In genomic region chr1:59296358-59297256, GRCh38 we compare ENCODE assay signal across 8 cellular contexts. TPM values are rescaled to one million over a fixed set of nuclear protein-coding genes. Genes with fewer than 3 reads are reported as not detected.
A peak's percentile ranks its signal among the peaks of the same experiment; 100 is the strongest.
DNase-seq lines count a peak whose midpoint lies in the region; ATAC-seq lines count a peak whose summit lies in the region.

Gene FGGY (plus strand): TSS chr1:59297094. CDS start chr1:59321550, 24,456 bp downstream.

- H3K27ac ChIP-seq in mesenchymal stem cell (ENCODE audit: low read length, poor library complexity, severe bottlenecking), result peak within 1 kb of the TSS; percentile 95

- H3K23ac ChIP-seq in mesenchymal stem cell (ENCODE audit: low read length in 2 of 2), result peak within 1 kb of the TSS in 1 of 2 experiments; percentile 99

- H4K91ac ChIP-seq in mesenchymal stem cell (ENCODE audit: low read length), result peak within 1 kb of the TSS; percentile 61

- H3K4me3 Mint-ChIP-seq in effector memory CD8-positive, alpha-beta T cell, result peak within 1 kb of the TSS; percentile 88 to 95

- peak within 1 kb of the TSS; percentile 69 for H2BK120ac ChIP-seq in mesenchymal stem cell (ENCODE audit: low read depth, low read length)

- peak within 1 kb of the TSS; percentile 63 to 82 for H3K4me3 ChIP-seq in mesenchymal stem cell (ENCODE audit: insufficient read depth in 1 of 2, low read depth in 1 of 2, low read length in 2 of 2)

- H2AFZ ChIP-seq in mesenchymal stem cell (ENCODE audit: low read depth, low read length), result peak within 1 kb of the TSS; percentile 83

- no peak within 1 kb of the TSS for H2BK15ac ChIP-seq in mesenchymal stem cell (ENCODE audit: low read depth, poor library complexity, severe bottlenecking)

- H3K9me3 ChIP-seq in mesenchymal stem cell (ENCODE audit: control insufficient read depth, low read length), result no peaks in the 10 kb centered on the region

- H3K79me1 ChIP-seq in mesenchymal stem cell (replicated peaks; ENCODE audit: low read length, poor library complexity, severe bottlenecking), result peaks cover 8% of the 10 kb centered on the region

- H3K27ac Mint-ChIP-seq in effector memory CD8-positive, alpha-beta T cell, result peak within 1 kb of the TSS; percentile 95 to 96

- peaks cover 33 to 35% of the 10 kb centered on the region in 2 donors for H3K4me1 Mint-ChIP-seq in effector memory CD8-positive, alpha-beta T cell (ENCODE audit: low read depth in 2 of 2)

- peak within 1 kb of the TSS; percentile 91 to 97 for H3K18ac ChIP-seq in mesenchymal stem cell (ENCODE audit: low read depth in 1 of 2, low read length in 2 of 2)

- peak within 1 kb of the TSS in 1 of 2 experiments; percentile 94 for H3K14ac ChIP-seq in mesenchymal stem cell (ENCODE audit: low read length in 2 of 2)

- ATAC-seq in GM21360 (IDR thresholded peaks at IDR 0.05; ENCODE audit: unreplicated experiment), result peak; percentile 94
- ATAC-seq in effector memory CD8-positive, alpha-beta T cell (replicated peaks), result peak; percentile 90

- H3K27me3 Mint-ChIP-seq in effector memory CD8-positive, alpha-beta T cell, result no peaks in the 10 kb centered on the region

- H3K27me3 ChIP-seq in mesenchymal stem cell (ENCODE audit: control insufficient read depth in 1 of 2, insufficient read depth in 1 of 2, low read length in 2 of 2), result no peaks in the 10 kb centered on the region

- under 1% methylated on average over 52 of the region's 78 CpGs for WGBS in mesenchymal stem cell

- no peaks in the 10 kb centered on the region for H3K9me3 Mint-ChIP-seq in effector memory CD8-positive, alpha-beta T cell

- DNase-seq in COLO829 (ENCODE audit: low spot score) (peak; percentile 92), HT-29 (ENCODE audit: low spot score) (peak; percentile 96), NOMO-1 treated with DMSO at 0.1 percent for 48 hours (lab: John Stamatoyannopoulos, UW; ENCODE audit: unreplicated experiment) (peak; percentile 98), mesenchymal stem cell (peak; percentile 99)
- peak; percentile 63 to 77 (median 66) for DNase-seq in activated CD8-positive, alpha-beta memory T cell treated with anti-CD3 and anti-CD28 coated beads for 48 hours (ENCODE audit: low read depth in 2 of 3, low spot score in 2 of 3)
- DNase-seq in effector memory CD8-positive, alpha-beta T cell, result peak; percentile 83 to 84 (median 83)
- DNase-seq in stimulated activated CD8-positive, alpha-beta memory T cell treated with anti-CD3 and anti-CD28 coated beads, Interleukin-12 subunit alpha, Interleukin-12 subunit beta, amount 100 ng/mL, for 24 hours (ENCODE audit: extremely low read depth), result peak; percentile 66

- H2BK5ac ChIP-seq in mesenchymal stem cell (ENCODE audit: low read depth, low read length, poor library complexity, severe bottlenecking), result peak within 1 kb of the TSS; percentile 93

- peak within 1 kb of the TSS; percentile 62 for H3K4me2 ChIP-seq in mesenchymal stem cell (ENCODE audit: low read length, poor library complexity, severe bottlenecking)

- H4K8ac ChIP-seq in mesenchymal stem cell (ENCODE audit: low read length), result peak within 1 kb of the TSS; percentile 82

- H3K36me3 Mint-ChIP-seq in effector memory CD8-positive, alpha-beta T cell (ENCODE audit: insufficient read depth), result no peaks in the 10 kb centered on the region

- peak within 1 kb of the TSS; percentile 29 to 42 for H2BK12ac ChIP-seq in mesenchymal stem cell (ENCODE audit: low read length in 2 of 2)

- H3K36me3 ChIP-seq in mesenchymal stem cell (ENCODE audit: control insufficient read depth in 1 of 2, insufficient read depth in 2 of 2, low read depth in 1 of 2, low read length in 2 of 2), result no peaks in the 10 kb centered on the region

- peak within 1 kb of the TSS; percentile 86 to 98 for H3K4ac ChIP-seq in mesenchymal stem cell (ENCODE audit: low read depth in 1 of 2, low read length in 2 of 2)

- peaks cover 3% of the 10 kb centered on the region for H3K4me1 ChIP-seq in mesenchymal stem cell (ENCODE audit: control insufficient read depth, insufficient read depth, low read depth, low read length)

- peak within 1 kb of the TSS; percentile 96 for H3K9ac ChIP-seq in mesenchymal stem cell (ENCODE audit: low read length)

- H2AK5ac ChIP-seq in mesenchymal stem cell (ENCODE audit: low read length, severe bottlenecking), result peak within 1 kb of the TSS; percentile 33

RNA-seq across cellular contexts. Expression of gene FGGY, which starts in this region (rescaled TPM):
- 12.6 and 14.2 TPM in 2 replicates for total RNA-seq in HT-29 (2014; rRNA removed; shearing (Covaris generic))
- polyA plus RNA-seq in mesenchymal stem cell (2013, experiment 1 of 2), result 3.1 TPM
- polyA plus RNA-seq in mesenchymal stem cell (2013, experiment 2 of 2), result 2.7 TPM

Comparison
In these comparisons a context has a peak if more than half of its experiments do, and no peak if none do; other contexts are left out.
1. Peak in every context shown above with its lines: DNase-seq, ATAC-seq, H3K4me3 ChIP-seq and H3K27ac ChIP-seq.